Comparison of ENCODE assay signal across 8 cellular contexts in genomic region chr4:26028793-26029511, GRCh38.
A peak's percentile ranks its signal among the peaks of the same experiment; 100 is the strongest.
DNase-seq lines count a peak whose midpoint lies in the region; ATAC-seq and TF ChIP-seq lines count a peak whose summit lies in the region.

No MANE protein-coding gene starts in this region.

- H3K36me3 Mint-ChIP-seq in T-helper 2 cell treated with Interferon-gamma antibody and Interleukin-4, amounts not matched to agents 5 μg/mL and 100 μg/mL, for 36 hours (ENCODE audit: low read depth): peaks cover 2% of the 10 kb centered on the region
- no peaks in the 10 kb centered on the region for H3K36me3 Mint-ChIP-seq in immature natural killer cell

- H3K4me3 ChIP-seq in BE2C (ENCODE audit: low read depth, low read length): peak overlapping the region; percentile 32

- no peak overlapping the region for H3K27ac Mint-ChIP-seq in T-helper 2 cell treated with Interferon-gamma antibody and Interleukin-4, amounts not matched to agents 5 μg/mL and 100 μg/mL, for 36 hours
- H3K27ac Mint-ChIP-seq in immature natural killer cell: no peak overlapping the region

- no peaks in the 10 kb centered on the region for H3K9me3 ChIP-seq in BE2C

- no peaks in the 10 kb centered on the region for H3K36me3 ChIP-seq in BE2C

- H3K4me1 ChIP-seq in BE2C: no peaks in the 10 kb centered on the region

- H3K4me3 Mint-ChIP-seq in T-helper 2 cell treated with Interferon-gamma antibody and Interleukin-4, amounts not matched to agents 5 μg/mL and 100 μg/mL, for 36 hours: no peak overlapping the region
- no peak overlapping the region for H3K4me3 Mint-ChIP-seq in immature natural killer cell

- no peaks in the 10 kb centered on the region for H3K27me3 ChIP-seq in BE2C

- peaks cover 17% of the 10 kb centered on the region for H3K4me1 Mint-ChIP-seq in T-helper 2 cell treated with Interferon-gamma antibody and Interleukin-4, amounts not matched to agents 5 μg/mL and 100 μg/mL, for 36 hours (ENCODE audit: low read depth)
- no peaks in the 10 kb centered on the region for H3K4me1 Mint-ChIP-seq in immature natural killer cell

- H3K27me3 Mint-ChIP-seq in T-helper 2 cell treated with Interferon-gamma antibody and Interleukin-4, amounts not matched to agents 5 μg/mL and 100 μg/mL, for 36 hours (ENCODE audit: low read depth): peaks cover 2% of the 10 kb centered on the region
- peaks cover 4 to 6% (median 6%) of the 10 kb centered on the region in 3 donors for H3K27me3 Mint-ChIP-seq in immature natural killer cell (ENCODE audit: low read depth in 3 of 3)

- peak; percentile 96 for DNase-seq in BE2C
- DNase-seq in T-helper 2 cell treated with Interferon-gamma antibody and Interleukin-4, amounts not matched to agents 5 μg/mL and 100 μg/mL, for 36 hours (ENCODE audit: low spot score): peak; percentile 67
- peak; percentile 87 for DNase-seq in astrocyte of the hippocampus (ENCODE audit: low read depth, low spot score)
- peak; percentile 10 to 40 (median 24) for DNase-seq in immature natural killer cell
- peak; percentile 44 to 74 for DNase-seq in stimulated activated CD4-positive, alpha-beta T cell treated with anti-CD3 and anti-CD28 coated beads, Interleukin-1b, Interleukin-23, amount 100 ng/mL, for 4 hours (ENCODE audit: low read depth in 2 of 2)
- no peak for DNase-seq in DMS114 treated with DMSO at 0.1 percent for 48 hours (lab: John Stamatoyannopoulos, UW; ENCODE audit: unreplicated experiment)

- TF ChIP-seq CTCF in BE2C (IDR thresholded peaks at IDR 0.05; ENCODE audit: low read depth, low read length): peak; percentile 79

- H3K9me3 Mint-ChIP-seq in T-helper 2 cell treated with Interferon-gamma antibody and Interleukin-4, amounts not matched to agents 5 μg/mL and 100 μg/mL, for 36 hours: peaks cover 7% of the 10 kb centered on the region
- H3K9me3 Mint-ChIP-seq in immature natural killer cell: peaks cover 0 to 2% (median 0%) of the 10 kb centered on the region in 6 donors

- ATAC-seq in GM19395 (IDR thresholded peaks at IDR 0.05; ENCODE audit: unreplicated experiment) (peak; percentile 87), HG03439 (IDR thresholded peaks at IDR 0.05; ENCODE audit: unreplicated experiment) (peak; percentile 85)
